In genomic region chr9:33465096-33465495, GRCh38 we compare ENCODE assay signal across 24 cellular contexts. TPM values are rescaled to one million over a fixed set of nuclear protein-coding genes. Genes with fewer than 3 reads are reported as not detected.
DNase-seq lines count a peak whose midpoint lies in the region; ATAC-seq, FAIRE-seq and TF ChIP-seq lines count a peak whose summit lies in the region.
"Had no signal": no experiment of that assay in that cellular context is flagged by ENCODE, and none has a peak within 500 bp of the region (broad histone marks: within the 10 kb centered on the region; RNA-seq: fewer than 3 reads in every experiment).

No MANE protein-coding gene starts in this region.

- H3K9me3 ChIP-seq in spleen (no peaks in the 10 kb centered on the region), esophagus muscularis mucosa (no peaks in the 10 kb centered on the region)
- H3K9me3 ChIP-seq: MG63, SJCRH30 had no signal

- no peaks in the 10 kb centered on the region for H3K27me3 ChIP-seq in spleen (replicated peaks in 1 of 7)
- no peaks in the 10 kb centered on the region for H3K27me3 ChIP-seq in esophagus muscularis mucosa
- H3K27me3 ChIP-seq: MG63, SJCRH30 had no signal

- H3K9me3 Mint-ChIP-seq in chondrocyte (ENCODE audit: low read depth), result no peaks in the 10 kb centered on the region
- H3K9me3 Mint-ChIP-seq in activated T-helper 1 cell treated with anti-CD3 and anti-CD28 coated beads, Interleukin-12 subunit alpha, Interleukin-12 subunit beta, Interleukin-2, Interleukin-4 antibody, amounts not matched to agents 30 ng/mL and 10 ng/mL and 1 ng/mL, durations not matched to agents 14 hours and 24 hours and 36 hours, result no peaks in the 10 kb centered on the region
- H3K9me3 Mint-ChIP-seq: GM23338, IgD-negative memory B cell had no signal

- TF ChIP-seq CTCF in chondrocyte (IDR thresholded peaks at IDR 0.05) (no peak), spleen (IDR thresholded peaks at IDR 0.05 in 8 of 11, conservative IDR thresholded peaks at IDR 0.05 in 3 of 11) (no peak), esophagus muscularis mucosa (IDR thresholded peaks at IDR 0.05) (no peak)

- ATAC-seq in Right ventricle myocardium superior (ENCODE audit: poor library complexity), result no peak
- no peak for ATAC-seq in left cardiac atrium
- no peak for ATAC-seq in HG03159 (IDR thresholded peaks at IDR 0.05; ENCODE audit: unreplicated experiment)
- ATAC-seq: GM23338, PC-3 had no signal

- TF ChIP-seq POLR2A in GM12892 (IDR thresholded peaks at IDR 0.05; ENCODE audit: low read depth, low read length), result no peak
- TF ChIP-seq POLR2A in spleen (IDR thresholded peaks at IDR 0.05), result no peak
- TF ChIP-seq POLR2A in esophagus muscularis mucosa (IDR thresholded peaks at IDR 0.05; ENCODE audit: low read depth), result no peak

- no peaks in the 10 kb centered on the region for H3K27me3 Mint-ChIP-seq in chondrocyte (ENCODE audit: low read depth)
- no peaks in the 10 kb centered on the region for H3K27me3 Mint-ChIP-seq in activated T-helper 1 cell treated with anti-CD3 and anti-CD28 coated beads, Interleukin-12 subunit alpha, Interleukin-12 subunit beta, Interleukin-2, Interleukin-4 antibody, amounts not matched to agents 30 ng/mL and 10 ng/mL and 1 ng/mL, durations not matched to agents 14 hours and 24 hours and 36 hours (ENCODE audit: insufficient read depth)
- H3K27me3 Mint-ChIP-seq: IgD-negative memory B cell had no signal

- H3K4me1 ChIP-seq in spleen (peaks cover 0 to 8% (median 0%) of the 10 kb centered on the region in 6 donors), esophagus muscularis mucosa (no peaks in the 10 kb centered on the region)
- H3K4me1 ChIP-seq: SJCRH30 had no signal

- H3K4me1 Mint-ChIP-seq in chondrocyte (ENCODE audit: low read depth), result no peaks in the 10 kb centered on the region
- no peaks in the 10 kb centered on the region for H3K4me1 Mint-ChIP-seq in activated T-helper 1 cell treated with anti-CD3 and anti-CD28 coated beads, Interleukin-12 subunit alpha, Interleukin-12 subunit beta, Interleukin-2, Interleukin-4 antibody, amounts not matched to agents 30 ng/mL and 10 ng/mL and 1 ng/mL, durations not matched to agents 14 hours and 24 hours and 36 hours (ENCODE audit: low read depth)
- H3K4me1 Mint-ChIP-seq: GM23338, IgD-negative memory B cell had no signal

- no peak overlapping the region for H3K4me3 Mint-ChIP-seq in chondrocyte (ENCODE audit: unreplicated experiment)
- no peak overlapping the region for H3K4me3 Mint-ChIP-seq in activated T-helper 1 cell treated with anti-CD3 and anti-CD28 coated beads, Interleukin-12 subunit alpha, Interleukin-12 subunit beta, Interleukin-2, Interleukin-4 antibody, amounts not matched to agents 30 ng/mL and 10 ng/mL and 1 ng/mL, durations not matched to agents 14 hours and 24 hours and 36 hours
- H3K4me3 Mint-ChIP-seq: GM23338, IgD-negative memory B cell had no signal

- H3K27ac ChIP-seq in spleen (no peak overlapping the region), esophagus muscularis mucosa (replicated peaks in 1 of 4) (no peak overlapping the region)
- H3K27ac ChIP-seq: SJCRH30 had no signal

- peaks cover 55% of the 10 kb centered on the region for H3K36me3 Mint-ChIP-seq in chondrocyte (ENCODE audit: low read depth)
- H3K36me3 Mint-ChIP-seq in activated T-helper 1 cell treated with anti-CD3 and anti-CD28 coated beads, Interleukin-12 subunit alpha, Interleukin-12 subunit beta, Interleukin-2, Interleukin-4 antibody, amounts not matched to agents 30 ng/mL and 10 ng/mL and 1 ng/mL, durations not matched to agents 14 hours and 24 hours and 36 hours (ENCODE audit: low read depth), result peaks cover 45% of the 10 kb centered on the region

- H3K4me3 ChIP-seq in spleen, result no peak overlapping the region
- no peak overlapping the region for H3K4me3 ChIP-seq in esophagus muscularis mucosa
- H3K4me3 ChIP-seq: GM23338, MG63, SJCRH30 had no signal

- H3K27ac Mint-ChIP-seq in chondrocyte (ENCODE audit: unreplicated experiment), result no peak overlapping the region
- no peak overlapping the region for H3K27ac Mint-ChIP-seq in activated T-helper 1 cell treated with anti-CD3 and anti-CD28 coated beads, Interleukin-12 subunit alpha, Interleukin-12 subunit beta, Interleukin-2, Interleukin-4 antibody, amounts not matched to agents 30 ng/mL and 10 ng/mL and 1 ng/mL, durations not matched to agents 14 hours and 24 hours and 36 hours
- H3K27ac Mint-ChIP-seq: GM23338, IgD-negative memory B cell had no signal

- FAIRE-seq in GM12892 (lab: Jason Lieb, UNC), result no peak
- FAIRE-seq: G401.6 had no signal

- 96 to 99% (median 97%) methylated on average over 9 of the region's 9 CpGs for WGBS in spleen, 5 donors
- 92% methylated on average over 4 of the region's 9 CpGs for WGBS in esophagus muscularis mucosa

- TF ChIP-seq EP300 in esophagus muscularis mucosa (IDR thresholded peaks at IDR 0.05), result no peak

- H3K36me3 ChIP-seq in spleen, result peaks cover 5 to 100% (median 94%) of the 10 kb centered on the region in 6 donors
- H3K36me3 ChIP-seq in esophagus muscularis mucosa, result peaks cover 91 to 95% (median 93%) of the 10 kb centered on the region in 4 donors

- intact Hi-C loops in Right ventricle myocardium superior (cut with DNase I) (loop anchor here (10.0 kb wide), 2 partner anchors 90 to 180 kb away; no protein-coding TSS in a partner anchor), left cardiac atrium (cut with DNase I) (loop anchor here in 1 of 2 donors (10.0 kb wide), 1 partner anchor 180 kb away; no protein-coding TSS in a partner anchor), spleen (cut with DNase I; ENCODE audit: low total_unique reads) (loop anchor here (10.0 kb wide), 2 partner anchors 90 to 180 kb away; no protein-coding TSS in a partner anchor), esophagus muscularis mucosa (cut with DNase I) (loop anchor here (5.0 kb wide), 1 partner anchor 58 kb away; no protein-coding TSS in a partner anchor)
- intact Hi-C loops in activated T-helper 1 cell treated with anti-CD3 and anti-CD28 coated beads, Interleukin-12 subunit alpha, Interleukin-12 subunit beta, Interleukin-2, Interleukin-4 antibody, amounts not matched to agents 30 ng/mL and 10 ng/mL and 1 ng/mL, durations not matched to agents 14 hours and 24 hours and 36 hours (cut with micrococcal nuclease), result no loop called here

- peak; percentile 16 for DNase-seq in Right ventricle myocardium superior
- no peak for DNase-seq in left cardiac atrium
- DNase-seq in GM12892 (ENCODE audit: insufficient read length), result peak; percentile 7
- DNase-seq in chondrocyte (ENCODE audit: low spot score), result peak; percentile 75
- DNase-seq in spleen, result peak; percentile 71
- no peak for DNase-seq in activated T-helper 1 cell treated with anti-CD3 and anti-CD28 coated beads, Interleukin-12 subunit alpha, Interleukin-12 subunit beta, Interleukin-2, Interleukin-4 antibody, amounts not matched to agents 30 ng/mL and 10 ng/mL and 1 ng/mL, durations not matched to agents 14 hours and 24 hours and 36 hours (ENCODE audit: low spot score)
- no peak for DNase-seq in esophagus muscularis mucosa (ENCODE audit: extremely low spot score)
- DNase-seq: ACHN, C1 segment of cervical spinal cord, DMS 273 treated with DMSO at 0.1 percent for 48 hours, Kasumi-1, MG63, NCI-H1048, NCI-H1436, NCI-H2029, NCI-H345, NCI-H524 treated with DMSO at 0.1 percent for 48 hours, PC-3, RPMI8226, SJCRH30 had no signal

RNA-seq across cellular contexts. Expression of gene NOL6, which starts 8.6 kb away (rescaled TPM):
- total RNA-seq in Right ventricle myocardium superior (13.0 TPM), left cardiac atrium (10 to 100 TPM; 13.9 to 24.9 TPM), chondrocyte (30.4 to 48.1 TPM (median 31.1 TPM) in 3 replicates), spleen (10 to 100 TPM; 20.7 to 48.1 (median 28.4) TPM), esophagus muscularis mucosa (10 to 100 TPM; 12.7 to 21.0 (median 16.5) TPM)
- 14.1 TPM for polyA plus RNA-seq in GM12892 (2012; ENCODE audit: missing spikeins)
- 10 to 100 TPM; 20.0 to 28.4 (median 24.6) TPM for polyA plus RNA-seq in spleen
- 87.3 and 90.1 TPM in 2 replicates for total RNA-seq in activated T-helper 1 cell treated with anti-CD3 and anti-CD28 coated beads, Interleukin-12 subunit alpha, Interleukin-12 subunit beta, Interleukin-2, Interleukin-4 antibody, amounts not matched to agents 30 ng/mL and 10 ng/mL and 1 ng/mL, durations not matched to agents 14 hours and 24 hours and 36 hours

RNA-seq across cellular contexts. Expression of gene AQP3, which starts 17.7 kb away (rescaled TPM):
- total RNA-seq in Right ventricle myocardium superior, result 16.3 TPM
- 10 to 100 TPM; 14.0 to 22.5 TPM for total RNA-seq in left cardiac atrium
- polyA plus RNA-seq in GM12892 (2012; ENCODE audit: missing spikeins), result 0.68 TPM
- 3.6 to 4.0 TPM (median 3.6 TPM) in 3 replicates for total RNA-seq in chondrocyte
- 100 to 1,000 TPM in 5 of 7 donors, 10 to 100 TPM in 2; 44.2 to 251 (median 126) TPM for total RNA-seq in spleen
- 10 to 100 TPM in 1 of 3 donors, 1 to 10 TPM in 2; 5.0 to 51.4 (median 5.7) TPM for polyA plus RNA-seq in spleen
- total RNA-seq in activated T-helper 1 cell treated with anti-CD3 and anti-CD28 coated beads, Interleukin-12 subunit alpha, Interleukin-12 subunit beta, Interleukin-2, Interleukin-4 antibody, amounts not matched to agents 30 ng/mL and 10 ng/mL and 1 ng/mL, durations not matched to agents 14 hours and 24 hours and 36 hours, result 3.4 and 6.1 TPM in 2 replicates
- total RNA-seq in esophagus muscularis mucosa, result 10 to 100 TPM in 1 of 4 donors, 1 to 10 TPM in 3; 4.2 to 12.7 (median 6.8) TPM

RNA-seq across cellular contexts. Expression of gene ANKRD18B, which starts 59.0 kb away (rescaled TPM):
- total RNA-seq in Right ventricle myocardium superior (not detected), left cardiac atrium (1 to 10 TPM in 1 of 2 donors, not detected in 1; 1.1 TPM), chondrocyte (1.4 to 2.3 TPM (median 2.2 TPM) in 3 replicates), spleen (1 to 10 TPM in 1 of 7 donors, not detected in 6; 1.7 TPM), esophagus muscularis mucosa (not detected)
- polyA plus RNA-seq in GM12892 (2012; ENCODE audit: missing spikeins), result not detected
- under 1 TPM in 1 of 3 donors, not detected in 2; 0.02 TPM for polyA plus RNA-seq in spleen
- total RNA-seq in activated T-helper 1 cell treated with anti-CD3 and anti-CD28 coated beads, Interleukin-12 subunit alpha, Interleukin-12 subunit beta, Interleukin-2, Interleukin-4 antibody, amounts not matched to agents 30 ng/mL and 10 ng/mL and 1 ng/mL, durations not matched to agents 14 hours and 24 hours and 36 hours, result 1.2 and 3.5 TPM in 2 replicates
- polyA plus RNA-seq: IgD-negative memory B cell had no signal

Comparison
In these comparisons a context has a peak if more than half of its experiments do, and no peak if none do; other contexts are left out.
1. DNase-seq: peak in Right ventricle myocardium superior (single experiment), GM12892 (single experiment), chondrocyte (single experiment) and spleen (single experiment); none in left cardiac atrium (single experiment), activated T-helper 1 cell treated with anti-CD3 and anti-CD28 coated beads, Interleukin-12 subunit alpha, Interleukin-12 subunit beta, Interleukin-2, Interleukin-4 antibody, amounts not matched to agents 30 ng/mL and 10 ng/mL and 1 ng/mL, durations not matched to agents 14 hours and 24 hours and 36 hours (single experiment) and esophagus muscularis mucosa (single experiment).